Comparison of ENCODE assay signal across 8 cellular contexts in the genomic region with DNA sequence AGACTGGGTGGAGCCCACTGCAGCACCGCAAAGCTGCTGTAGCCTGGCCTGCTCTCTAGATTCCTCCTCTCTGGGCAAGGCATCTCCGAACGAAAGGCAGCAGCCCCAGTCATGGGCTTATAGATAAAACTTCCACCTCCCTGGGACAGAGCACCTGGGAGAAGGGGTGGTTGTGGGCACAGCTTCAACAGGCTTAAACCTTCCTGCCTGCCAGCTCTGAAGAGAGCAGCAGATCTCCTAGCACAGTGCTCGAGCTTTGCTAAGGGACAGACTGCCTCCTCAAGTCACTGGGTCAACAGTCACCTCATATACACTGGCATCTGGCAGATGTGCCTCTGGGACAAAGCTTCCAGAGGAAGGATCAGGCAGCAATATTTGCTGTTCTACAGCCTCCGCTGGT.
"Had no signal": no experiment of that assay in that cellular context is flagged by ENCODE, and none has a peak within 500 bp of the region (broad histone marks: within the 10 kb centered on the region; RNA-seq: fewer than 3 reads in every experiment).

No MANE protein-coding gene starts in this region.

- DNase-seq: GDM1, GF-D8 had no signal

- FAIRE-seq: G401.6, GM12878, GM12891, GM12892, GM18507, GM19239 had no signal

- H3K4me3 ChIP-seq: GM12878 had no signal

- ATAC-seq: GM12878 had no signal
